10 cellular contexts compared by ENCODE assay signal in genomic region chr19:41868120-41868988, GRCh38. TPM values are rescaled to one million over a fixed set of nuclear protein-coding genes. Genes with fewer than 3 reads are reported as not detected.
A peak's percentile ranks its signal among the peaks of the same experiment; 100 is the strongest.
DNase-seq lines count a peak whose midpoint lies in the region; ATAC-seq and TF ChIP-seq lines count a peak whose summit lies in the region.
"Had no signal": no experiment of that assay in that cellular context is flagged by ENCODE, and none has a peak within 500 bp of the region (broad histone marks: within the 10 kb centered on the region; RNA-seq: fewer than 3 reads in every experiment).

No MANE protein-coding gene starts in this region.

- intact Hi-C loops in Right ventricle myocardium inferior (cut with DNase I) (no loop called here), left cardiac atrium (cut with DNase I) (no loop called here), PC-9 (cut with micrococcal nuclease; ENCODE audit: unreplicated experiment) (no loop called here), transverse colon (cut with DNase I; ENCODE audit: low total_unique reads) (no loop called here), gastrocnemius medialis (cut with DNase I; ENCODE audit: low total_unique reads) (loop anchor here (10.0 kb wide), 2 partner anchors 346 to 456 kb away; partner anchors contain the start of genes DEDD2 and MEGF8)

- H3K4me2 ChIP-seq in PC-9 = peak overlapping the region; percentile 24

- H3K9me3 ChIP-seq in PC-9 (ENCODE audit: insufficient read depth, low read depth) (no peaks in the 10 kb centered on the region), endodermal cell (ENCODE audit: control insufficient read depth, low read length) (no peaks in the 10 kb centered on the region), transverse colon (no peaks in the 10 kb centered on the region), gastrocnemius medialis (no peaks in the 10 kb centered on the region)
- H3K9me3 ChIP-seq: esophagus muscularis mucosa had no signal

- H3K4me3 ChIP-seq in PC-9 (no peak overlapping the region), endodermal cell (ENCODE audit: low read length) (no peak overlapping the region), transverse colon (no peak overlapping the region), gastrocnemius medialis (no peak overlapping the region)
- H3K4me3 ChIP-seq: esophagus muscularis mucosa had no signal

- peak overlapping the region; percentile 90 for H3K27ac Mint-ChIP-seq in endodermal cell

- H3K4me3 Mint-ChIP-seq in endodermal cell = peak overlapping the region; percentile 15

- ATAC-seq in Right ventricle myocardium inferior (no peak), left cardiac atrium (no peak), HG02870 (IDR thresholded peaks at IDR 0.05; ENCODE audit: unreplicated experiment) (no peak), gastrocnemius medialis (no peak)

- TF ChIP-seq CTCF in PC-9 (conservative IDR thresholded peaks at IDR 0.05) = no peak
- no peak for TF ChIP-seq CTCF in endodermal cell (conservative IDR thresholded peaks at IDR 0.05)
- TF ChIP-seq CTCF in transverse colon (IDR thresholded peaks at IDR 0.05) = no peak
- no peak for TF ChIP-seq CTCF in gastrocnemius medialis (IDR thresholded peaks at IDR 0.05 in 4 of 5, conservative IDR thresholded peaks at IDR 0.05 in 1 of 5)

- no peaks in the 10 kb centered on the region for H3K9me2 ChIP-seq in PC-9 (ENCODE audit: insufficient read depth)

- H3K9me3 Mint-ChIP-seq in endodermal cell = no peaks in the 10 kb centered on the region

- H3K27ac ChIP-seq in PC-9 = peak overlapping the region; percentile 36; the same call in 1 of the 2 replicates
- no peak overlapping the region for H3K27ac ChIP-seq in endodermal cell (ENCODE audit: low read depth, low read length)
- H3K27ac ChIP-seq in transverse colon = peak overlapping the region; percentile 8 to 35 (median 20)
- H3K27ac ChIP-seq in gastrocnemius medialis = no peak overlapping the region
- H3K27ac ChIP-seq: esophagus muscularis mucosa had no signal

- 95 to 97% methylated on average over 7 to 10 of the region's 10 CpGs for WGBS in endodermal cell (ENCODE audit: insufficient coverage in 1 of 2, insufficient read length in 1 of 2), 2 experiments
- 49 to 90% methylated on average over 2 to 10 of the region's 10 CpGs for WGBS in transverse colon (ENCODE audit: low coverage in 1 of 2), 2 donors

- no peak overlapping the region for H2AFZ ChIP-seq in PC-9

- BruUV-seq in PC-9 (replicated peaks; lab: Mats Ljungman, UMichigan) = no TSS peak

- peaks cover 62% of the 10 kb centered on the region for H3K36me3 ChIP-seq in PC-9 (ENCODE audit: low read depth)
- peaks cover 78% of the 10 kb centered on the region for H3K36me3 ChIP-seq in endodermal cell (ENCODE audit: control insufficient read depth, insufficient read depth, low read length)
- peaks cover 0 to 32% (median 15%) of the 10 kb centered on the region in 4 donors for H3K36me3 ChIP-seq in transverse colon
- H3K36me3 ChIP-seq in gastrocnemius medialis = peaks cover 0 to 67% of the 10 kb centered on the region in 2 donors

- TF ChIP-seq POLR2A in transverse colon (IDR thresholded peaks at IDR 0.05) (no peak), gastrocnemius medialis (IDR thresholded peaks at IDR 0.05) (no peak)

- DNase-seq in Right ventricle myocardium inferior (ENCODE audit: missing footprints) (peak; percentile 23), left cardiac atrium (no peak), PC-9 (no peak), endodermal cell (peak; percentile 59), transverse colon (peak; percentile 37), gastrocnemius medialis (no peak), COR-L47 (lab: John Stamatoyannopoulos, UW) (no peak)
- DNase-seq: NCI-H524 had no signal

- in situ Hi-C loops in transverse colon (cut with MboI; ENCODE audit: low pct_ligation_motif_present in 1 of 4, low pct_unique_long_range_greater_than_20kb in 1 of 4, low sequenced_read_pairs in 3 of 4) (no loop called here), gastrocnemius medialis (cut with MboI; ENCODE audit: low sequenced_read_pairs in 4 of 4) (loop anchor here in 1 of 4 donors (10.0 kb wide), 1 partner anchor 86 kb away; the partner anchor contains the start of gene RABAC1)

- H3K4me1 Mint-ChIP-seq in endodermal cell = peaks cover 22% of the 10 kb centered on the region

- peaks cover 98% of the 10 kb centered on the region for H3F3A ChIP-seq in PC-9 (ENCODE audit: insufficient read depth, low read depth)

- H3K36me3 Mint-ChIP-seq in endodermal cell (ENCODE audit: low read depth) = peaks cover 68% of the 10 kb centered on the region

- H3K27me3 ChIP-seq in PC-9 (ENCODE audit: insufficient read depth, low read depth) (no peaks in the 10 kb centered on the region), endodermal cell (ENCODE audit: control insufficient read depth, insufficient read depth, low read length, poor library complexity, severe bottlenecking) (no peaks in the 10 kb centered on the region), transverse colon (no peaks in the 10 kb centered on the region), gastrocnemius medialis (no peaks in the 10 kb centered on the region)
- H3K27me3 ChIP-seq: esophagus muscularis mucosa had no signal

- H4K20me1 ChIP-seq in PC-9 (ENCODE audit: insufficient read depth) = peaks cover 95% of the 10 kb centered on the region

- CTCF ChIA-PET in PC-9 (lab: Charles Lee) = no interaction called here

- TF ChIP-seq EP300 in transverse colon (IDR thresholded peaks at IDR 0.05; ENCODE audit: low read depth) = no peak

- POLR2A ChIA-PET in PC-9 (lab: Charles Lee; ENCODE audit: unreplicated experiment) = interaction anchor here (0.7 kb wide), 1 partner anchor 20 kb away, joined by 8 read pairs; no protein-coding TSS in a partner anchor

- H3K4me1 ChIP-seq in PC-9 (replicated peaks; ENCODE audit: insufficient read depth) (peaks cover 44% of the 10 kb centered on the region), endodermal cell (ENCODE audit: control insufficient read depth, insufficient read depth, low read length) (peaks cover 13% of the 10 kb centered on the region), transverse colon (peaks cover 11 to 81% (median 32%) of the 10 kb centered on the region in 4 donors), gastrocnemius medialis (peaks cover 1% of the 10 kb centered on the region in 2 donors)

- H3K27me3 Mint-ChIP-seq in endodermal cell (ENCODE audit: insufficient read depth) = no peaks in the 10 kb centered on the region

- no peak overlapping the region for H3K9ac ChIP-seq in endodermal cell (ENCODE audit: extremely low read depth, low read length, poor library complexity, severe bottlenecking)

- H3K79me2 ChIP-seq in PC-9 (ENCODE audit: low read depth) = peaks cover 53% of the 10 kb centered on the region

RNA-seq across cellular contexts. Expression of gene RPS19, which starts 8.3 kb away (rescaled TPM):
- total RNA-seq in Right ventricle myocardium inferior = 717 TPM
- 100 to 1,000 TPM; 811 to 841 TPM for total RNA-seq in left cardiac atrium
- total RNA-seq in PC-9 (2021) = 2,593 and 3,356 TPM in 2 replicates
- 1,000 to 10,000 TPM; 2,321 to 2,418 TPM for total RNA-seq in endodermal cell
- polyA plus RNA-seq in endodermal cell (2013, experiment 1 of 2) = 4,136 TPM
- polyA plus RNA-seq in endodermal cell (2013, experiment 2 of 2) = 3,965 TPM
- 1,000 to 10,000 TPM in 2 of 4 donors, 100 to 1,000 TPM in 2; 595 to 1,336 (median 1,016) TPM for total RNA-seq in transverse colon
- 100 to 1,000 TPM; 180 to 636 (median 401) TPM for total RNA-seq in gastrocnemius medialis

RNA-seq across cellular contexts. Expression of gene CD79A, which starts 8.7 kb away (rescaled TPM):
- total RNA-seq in Right ventricle myocardium inferior (0.19 TPM), left cardiac atrium (under 1 TPM; 0.24 to 0.68 TPM), PC-9 (2021) (0.33 and 0.59 TPM in 2 replicates), endodermal cell (not detected), transverse colon (10 to 100 TPM in 1 of 4 donors, 1 to 10 TPM in 2, not detected in 1; 2.3 to 33.0 (median 8.2) TPM), gastrocnemius medialis (under 1 TPM in 1 of 4 donors, not detected in 3; 0.20 TPM)
- polyA plus RNA-seq in endodermal cell (2013, experiment 1 of 2) = 0.43 TPM
- polyA plus RNA-seq in endodermal cell (2013, experiment 2 of 2) = 0.58 TPM

RNA-seq across cellular contexts. Expression of gene ARHGEF1, which starts 14.6 kb away (rescaled TPM):
- total RNA-seq in Right ventricle myocardium inferior (31.6 TPM), left cardiac atrium (10 to 100 TPM; 47.0 to 59.1 TPM), PC-9 (2021) (101 and 109 TPM in 2 replicates), endodermal cell (100 to 1,000 TPM in 1 of 2 donors, 10 to 100 TPM in 1; 89.9 to 116 TPM), transverse colon (100 to 1,000 TPM in 2 of 4 donors, 10 to 100 TPM in 2; 64.3 to 215 (median 113) TPM), gastrocnemius medialis (10 to 100 TPM; 12.1 to 21.6 (median 15.5) TPM)
- 48.7 TPM for polyA plus RNA-seq in endodermal cell (2013, experiment 1 of 2)
- polyA plus RNA-seq in endodermal cell (2013, experiment 2 of 2) = 35.1 TPM

RNA-seq across cellular contexts. Expression of gene DMRTC2, which starts 23.5 kb away (rescaled TPM):
- total RNA-seq in Right ventricle myocardium inferior (not detected), left cardiac atrium (not detected), PC-9 (2021) (not detected in 2 replicates), endodermal cell (not detected), transverse colon (not detected), gastrocnemius medialis (not detected)
- not detected for polyA plus RNA-seq in endodermal cell (2013, experiment 1 of 2)
- not detected for polyA plus RNA-seq in endodermal cell (2013, experiment 2 of 2)
- total RNA-seq: esophagus muscularis mucosa had no signal

RNA-seq across cellular contexts. Expression of gene LYPD4, which starts 23.9 kb away (rescaled TPM):
- total RNA-seq in Right ventricle myocardium inferior (not detected), left cardiac atrium (not detected), PC-9 (2021) (not detected in 2 replicates), endodermal cell (not detected), transverse colon (not detected), gastrocnemius medialis (not detected)
- polyA plus RNA-seq in endodermal cell (2013, experiment 1 of 2) = not detected
- polyA plus RNA-seq in endodermal cell (2013, experiment 2 of 2) = not detected
- total RNA-seq: esophagus muscularis mucosa had no signal

Comparison
In these comparisons a context has a peak if more than half of its experiments do, and no peak if none do; other contexts are left out.
1. DNase-seq: peak in Right ventricle myocardium inferior (single experiment), endodermal cell (single experiment) and transverse colon (single experiment); none in left cardiac atrium (single experiment), PC-9 (0 of 2), gastrocnemius medialis (0 of 2) and COR-L47 (single experiment).
2. H3K27ac ChIP-seq: peak in PC-9 (single experiment) and transverse colon (4 of 4); none in endodermal cell (single experiment) and gastrocnemius medialis (0 of 4).